Comparison of ENCODE assay signal across 8 cellular contexts in genomic region chr7:130894146-130895005, GRCh38.
DNase-seq lines count a peak whose midpoint lies in the region; ATAC-seq and TF ChIP-seq lines count a peak whose summit lies in the region.

No MANE protein-coding gene starts in this region.

- H3K18ac ChIP-seq in mesenchymal stem cell (ENCODE audit: low read depth in 1 of 2, low read length in 2 of 2) = peak overlapping the region; percentile 11 to 74

- WGBS in mesenchymal stem cell = 40% methylated on average over 12 of the region's 14 CpGs

- H2BK5ac ChIP-seq in mesenchymal stem cell (ENCODE audit: low read depth, low read length, poor library complexity, severe bottlenecking) = peak overlapping the region; percentile 67

- H4K8ac ChIP-seq in mesenchymal stem cell (ENCODE audit: low read length) = no peak overlapping the region

- in situ Hi-C loops in GM13976 (cut with MboI; ENCODE audit: low sequenced_read_pairs, unreplicated experiment) = no loop called here

- no peak for ATAC-seq in HG02938 (IDR thresholded peaks at IDR 0.05; ENCODE audit: unreplicated experiment)
- ATAC-seq in GM19328 (IDR thresholded peaks at IDR 0.05; ENCODE audit: unreplicated experiment) = no peak

- H2AK5ac ChIP-seq in mesenchymal stem cell (ENCODE audit: low read length, severe bottlenecking) = no peak overlapping the region

- peak overlapping the region in 1 of 2 experiments; percentile 73 for H2BK12ac ChIP-seq in mesenchymal stem cell (ENCODE audit: low read length in 2 of 2)

- H3K27me3 ChIP-seq in mesenchymal stem cell (ENCODE audit: control insufficient read depth in 1 of 2, insufficient read depth in 1 of 2, low read length in 2 of 2) = no peaks in the 10 kb centered on the region

- no peak overlapping the region for H4K91ac ChIP-seq in mesenchymal stem cell (ENCODE audit: low read length)

- H3K4ac ChIP-seq in mesenchymal stem cell (ENCODE audit: low read depth in 1 of 2, low read length in 2 of 2) = no peak overlapping the region

- H3K9ac ChIP-seq in mesenchymal stem cell (ENCODE audit: low read length) = peak overlapping the region; percentile 91

- H3K4me1 ChIP-seq in mesenchymal stem cell (ENCODE audit: control insufficient read depth, insufficient read depth, low read depth, low read length) = peaks cover 45% of the 10 kb centered on the region

- H2BK120ac ChIP-seq in mesenchymal stem cell (ENCODE audit: low read depth, low read length) = no peak overlapping the region

- peak overlapping the region; percentile 48 for H3K4me2 ChIP-seq in mesenchymal stem cell (ENCODE audit: low read length, poor library complexity, severe bottlenecking)

- TF ChIP-seq CTCF in cardiac fibroblast (IDR thresholded peaks at IDR 0.05; ENCODE audit: low read depth, low read length) (no peak), GM13976 (IDR thresholded peaks at IDR 0.05; ENCODE audit: borderline replicate concordance, control extremely low read depth, extremely low read depth, insufficient read depth, missing control alignments) (no peak)

- H3K79me1 ChIP-seq in mesenchymal stem cell (replicated peaks; ENCODE audit: low read length, poor library complexity, severe bottlenecking) = no peaks in the 10 kb centered on the region

- peaks cover 46 to 78% of the 10 kb centered on the region in 2 experiments for H3K36me3 ChIP-seq in mesenchymal stem cell (ENCODE audit: control insufficient read depth in 1 of 2, insufficient read depth in 2 of 2, low read depth in 1 of 2, low read length in 2 of 2)

- peak overlapping the region; percentile 99 for H3K27ac ChIP-seq in mesenchymal stem cell (ENCODE audit: low read length, poor library complexity, severe bottlenecking)

- H2AFZ ChIP-seq in mesenchymal stem cell (ENCODE audit: low read depth, low read length) = no peak overlapping the region

- no peak overlapping the region for H2BK15ac ChIP-seq in mesenchymal stem cell (ENCODE audit: low read depth, poor library complexity, severe bottlenecking)

- DNase-seq in DMS53 (lab: John Stamatoyannopoulos, UW) = peak; percentile 99
- DNase-seq in NCI-H510A treated with DMSO at 0.1 percent for 48 hours (lab: John Stamatoyannopoulos, UW) = peak; percentile 15
- peak; percentile 61 to 78 for DNase-seq in cardiac fibroblast (ENCODE audit: low read depth in 2 of 2)
- peak; percentile 77 for DNase-seq in mesenchymal stem cell
- DNase-seq in NK-92 (lab: John Stamatoyannopoulos, UW; ENCODE audit: unreplicated experiment) = no peak
- no peak for DNase-seq in GM13976 (ENCODE audit: low spot score)

- H3K23ac ChIP-seq in mesenchymal stem cell (ENCODE audit: low read length in 2 of 2) = peak overlapping the region in 1 of 2 experiments; percentile 85

- H3K14ac ChIP-seq in mesenchymal stem cell (ENCODE audit: low read length in 2 of 2) = no peak overlapping the region

- no peaks in the 10 kb centered on the region for H3K9me3 ChIP-seq in mesenchymal stem cell (ENCODE audit: control insufficient read depth, low read length)

- H3K4me3 ChIP-seq in cardiac fibroblast (replicated peaks in 1 of 2; ENCODE audit: low read depth in 2 of 2, low read length in 2 of 2) = no peak overlapping the region
- H3K4me3 ChIP-seq in mesenchymal stem cell (ENCODE audit: insufficient read depth in 1 of 2, low read depth in 1 of 2, low read length in 2 of 2) = peak overlapping the region in 1 of 2 experiments; percentile 53

Comparison
In these comparisons a context has a peak if more than half of its experiments do, and no peak if none do; other contexts are left out.
1. DNase-seq: peak in DMS53 (single experiment), NCI-H510A treated with DMSO at 0.1 percent for 48 hours (single experiment), cardiac fibroblast (2 of 2) and mesenchymal stem cell (single experiment); none in NK-92 (single experiment) and GM13976 (single experiment).